22 cellular contexts compared by ENCODE assay signal in genomic region chr1:66269222-66269621, GRCh38.
"Had no signal": no experiment of that assay in that cellular context is flagged by ENCODE, and none has a peak within 500 bp of the region (broad histone marks: within the 10 kb centered on the region; RNA-seq: fewer than 3 reads in every experiment).

No MANE protein-coding gene starts in this region.

- H3K4me3 Mint-ChIP-seq: activated naive CD8-positive, alpha-beta T cell treated with anti-CD3 and anti-CD28 coated beads for 36 hours; activated T-helper 1 cell treated with anti-CD3 and anti-CD28 coated beads, Interleukin-12 subunit alpha, Interleukin-12 subunit beta, Interleukin-2, Interleukin-4 antibody, amounts not matched to agents 30 ng/mL and 10 ng/mL and 1 ng/mL, durations not matched to agents 14 hours and 24 hours and 36 hours; naive B cell; neural progenitor cell; stimulated activated effector memory CD8-positive, alpha-beta T cell treated with anti-CD3 and anti-CD28 coated beads, Interleukin-12 subunit alpha, Interleukin-12 subunit beta, amount 100 ng/mL, for 72 hours had no signal

- H3K36me3 ChIP-seq: cardiac muscle cell, left ventricle myocardium inferior, neural progenitor cell, prostate gland, right lobe of liver, thoracic aorta, WERI-Rb-1 had no signal

- H3K9me3 Mint-ChIP-seq: activated naive CD8-positive, alpha-beta T cell treated with anti-CD3 and anti-CD28 coated beads for 36 hours; activated T-helper 1 cell treated with anti-CD3 and anti-CD28 coated beads, Interleukin-12 subunit alpha, Interleukin-12 subunit beta, Interleukin-2, Interleukin-4 antibody, amounts not matched to agents 30 ng/mL and 10 ng/mL and 1 ng/mL, durations not matched to agents 14 hours and 24 hours and 36 hours; naive B cell; neural progenitor cell; stimulated activated effector memory CD8-positive, alpha-beta T cell treated with anti-CD3 and anti-CD28 coated beads, Interleukin-12 subunit alpha, Interleukin-12 subunit beta, amount 100 ng/mL, for 72 hours had no signal

- H3K27me3 Mint-ChIP-seq: activated naive CD8-positive, alpha-beta T cell treated with anti-CD3 and anti-CD28 coated beads for 36 hours; naive B cell had no signal

- H3K9me3 ChIP-seq: left ventricle myocardium inferior, mucosa of descending colon, prostate gland, right lobe of liver, thoracic aorta had no signal

- ATAC-seq: mucosa of descending colon; right lobe of liver; stimulated activated effector memory CD8-positive, alpha-beta T cell treated with anti-CD3 and anti-CD28 coated beads, Interleukin-12 subunit alpha, Interleukin-12 subunit beta, amount 100 ng/mL, for 72 hours had no signal

- H3K27ac ChIP-seq: cardiac muscle cell, neural progenitor cell, prostate gland, thoracic aorta, WERI-Rb-1 had no signal

- H3K4me3 ChIP-seq: cardiac muscle cell, left ventricle myocardium inferior, mucosa of descending colon, neural progenitor cell, prostate gland, right lobe of liver, thoracic aorta had no signal

- H3K27me3 ChIP-seq: cardiac muscle cell, neural progenitor cell, right lobe of liver had no signal

- H2AFZ ChIP-seq: neural progenitor cell had no signal

- H3K36me3 Mint-ChIP-seq: naive B cell; stimulated activated effector memory CD8-positive, alpha-beta T cell treated with anti-CD3 and anti-CD28 coated beads, Interleukin-12 subunit alpha, Interleukin-12 subunit beta, amount 100 ng/mL, for 72 hours had no signal

- H3K27ac Mint-ChIP-seq: activated naive CD8-positive, alpha-beta T cell treated with anti-CD3 and anti-CD28 coated beads for 36 hours; activated T-helper 1 cell treated with anti-CD3 and anti-CD28 coated beads, Interleukin-12 subunit alpha, Interleukin-12 subunit beta, Interleukin-2, Interleukin-4 antibody, amounts not matched to agents 30 ng/mL and 10 ng/mL and 1 ng/mL, durations not matched to agents 14 hours and 24 hours and 36 hours; neural progenitor cell; stimulated activated effector memory CD8-positive, alpha-beta T cell treated with anti-CD3 and anti-CD28 coated beads, Interleukin-12 subunit alpha, Interleukin-12 subunit beta, amount 100 ng/mL, for 72 hours had no signal

- DNase-seq: activated CD4-positive, alpha-beta T cell treated with anti-CD3 and anti-CD28 coated beads for 1 hour; activated CD8-positive, alpha-beta memory T cell treated with anti-CD3 and anti-CD28 coated beads for 24 hours; activated naive CD4-positive, alpha-beta T cell; activated naive CD8-positive, alpha-beta T cell treated with anti-CD3 and anti-CD28 coated beads for 36 hours; amniotic stem cell; foreskin melanocyte; hypothalamus; kidney; left ventricle myocardium inferior; mucosa of descending colon; naive B cell; right lobe of liver; stimulated activated CD4-positive, alpha-beta T cell treated with anti-CD3 and anti-CD28 coated beads, Interleukin-4, amount 100 ng/mL, for 24 hours; SW 1271; T-helper 2 cell; WERI-Rb-1 had no signal

- H3K9ac ChIP-seq: neural progenitor cell had no signal

- H3K4me2 ChIP-seq: neural progenitor cell had no signal
